In the genomic region with DNA sequence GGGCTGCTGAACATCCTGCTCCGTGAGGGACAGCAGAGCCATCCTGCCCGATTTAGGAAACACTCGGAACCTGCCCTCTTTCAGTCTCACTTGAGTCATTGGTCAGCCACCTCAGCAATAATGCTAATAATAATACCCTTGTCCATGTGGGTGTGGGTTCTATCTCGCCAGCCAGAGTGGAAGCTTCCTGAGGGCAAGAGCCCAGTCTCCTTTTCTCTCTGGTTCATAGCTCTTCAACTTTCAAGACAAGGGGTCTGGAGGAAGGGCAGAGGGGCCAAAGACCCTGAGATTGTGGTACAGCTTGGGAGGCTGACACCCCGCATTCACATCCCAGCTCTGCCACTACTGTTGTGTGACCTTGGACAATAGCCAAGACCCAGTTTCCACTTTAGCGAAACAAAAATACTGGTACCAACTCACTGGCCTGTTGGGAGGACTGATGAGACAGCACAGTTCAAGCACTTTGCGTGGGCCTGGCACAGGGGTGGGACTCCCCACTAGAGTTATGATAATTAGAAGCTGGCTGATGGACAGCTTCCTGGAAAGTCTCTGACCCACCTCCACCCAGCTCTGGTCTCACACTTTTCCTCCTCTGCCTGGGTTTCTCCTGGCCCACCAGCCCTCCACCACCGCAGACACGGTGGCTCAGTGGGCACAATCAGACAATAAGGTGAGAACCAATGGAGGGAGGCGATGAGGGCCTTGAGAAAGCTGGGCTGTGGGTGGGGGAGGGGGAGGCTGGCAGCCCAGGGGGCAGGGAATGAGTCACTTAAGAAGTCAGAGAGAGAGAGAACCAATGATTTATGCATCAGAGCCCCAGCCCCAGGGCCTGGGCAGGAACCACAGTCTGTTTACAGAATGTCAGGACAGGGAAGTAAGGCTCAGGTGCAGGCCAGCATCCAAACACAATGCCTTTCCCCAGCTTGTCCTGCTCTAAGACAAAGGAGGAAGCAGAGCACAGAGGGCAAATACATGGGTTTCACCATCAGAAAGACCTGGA, we compare ENCODE assay signal across 12 cellular contexts. TPM values are rescaled to one million over a fixed set of nuclear protein-coding genes. Genes with fewer than 3 reads are reported as not detected.
DNase-seq lines count a peak whose midpoint lies in the region; ATAC-seq and TF ChIP-seq lines count a peak whose summit lies in the region.
"Had no signal": no experiment of that assay in that cellular context is flagged by ENCODE, and none has a peak within 500 bp of the region (broad histone marks: within the 10 kb centered on the region; RNA-seq: fewer than 3 reads in every experiment).

No MANE protein-coding gene starts in this region.

- H3K36me3 ChIP-seq in adrenal gland (replicated peaks in 1 of 2) (no peaks in the 10 kb centered on the region), hepatocyte (replicated peaks; ENCODE audit: insufficient read depth, low read depth) (no peaks in the 10 kb centered on the region), upper lobe of right lung (no peaks in the 10 kb centered on the region)
- H3K36me3 ChIP-seq: BLaER1, Peyer's patch had no signal

- no peak for TF ChIP-seq POLR2A in adrenal gland (IDR thresholded peaks at IDR 0.05)

- ATAC-seq in activated CD8-positive, alpha-beta T cell treated with anti-CD3 and anti-CD28 coated beads for 36 hours, result peak; percentile 67
- ATAC-seq in activated CD8-positive, alpha-beta T cell treated with anti-CD3 and anti-CD28 coated beads, Interleukin-2, amount 10 ng/mL, durations not matched to agents 7 days and 5 days, result no peak
- ATAC-seq in upper lobe of right lung, result no peak
- ATAC-seq: activated CD8-positive, alpha-beta memory T cell treated with anti-CD3 and anti-CD28 coated beads, Interleukin-2, amount 10 ng/mL, durations not matched to agents 7 days and 5 days had no signal

- no peak overlapping the region for H3K4me2 ChIP-seq in hepatocyte
- H3K4me2 ChIP-seq: BLaER1 had no signal

- CTCF ChIA-PET in activated CD8-positive, alpha-beta T cell treated with anti-CD3 and anti-CD28 coated beads for 36 hours (lab: Charles Lee), result interaction anchor here (1.1 to 1.7 kb wide), 2 partner anchors 73 to 314 kb away, joined by 3 to 6 read pairs; no protein-coding TSS in a partner anchor
- CTCF ChIA-PET in activated CD8-positive, alpha-beta T cell treated with anti-CD3 and anti-CD28 coated beads, Interleukin-2, amount 10 ng/mL, durations not matched to agents 7 days and 5 days (lab: Charles Lee), result interaction anchor here (1.8 kb wide), 1 partner anchor 52 kb away, joined by 5 read pairs; no protein-coding TSS in a partner anchor

- POLR2A ChIA-PET in activated CD8-positive, alpha-beta T cell treated with anti-CD3 and anti-CD28 coated beads for 36 hours (lab: Charles Lee), result interaction anchor here (1.0 kb wide), 1 partner anchor 8 kb away, joined by 3 read pairs; no protein-coding TSS in a partner anchor
- POLR2A ChIA-PET in activated CD8-positive, alpha-beta T cell treated with anti-CD3 and anti-CD28 coated beads, Interleukin-2, amount 10 ng/mL, durations not matched to agents 7 days and 5 days (lab: Charles Lee), result interaction anchor here (1.5 kb wide), 1 partner anchor 29 kb away, joined by 3 read pairs; no protein-coding TSS in a partner anchor

- H3K9me3 Mint-ChIP-seq in activated CD8-positive, alpha-beta T cell treated with anti-CD3 and anti-CD28 coated beads for 36 hours, result no peaks in the 10 kb centered on the region
- no peaks in the 10 kb centered on the region for H3K9me3 Mint-ChIP-seq in activated CD8-positive, alpha-beta T cell treated with anti-CD3 and anti-CD28 coated beads, Interleukin-2, amount 10 ng/mL, durations not matched to agents 7 days and 5 days (ENCODE audit: insufficient read depth)

- H3K4me1 Mint-ChIP-seq in activated CD8-positive, alpha-beta T cell treated with anti-CD3 and anti-CD28 coated beads for 36 hours (ENCODE audit: low read depth), result peaks cover 2% of the 10 kb centered on the region
- H3K4me1 Mint-ChIP-seq in activated CD8-positive, alpha-beta T cell treated with anti-CD3 and anti-CD28 coated beads, Interleukin-2, amount 10 ng/mL, durations not matched to agents 7 days and 5 days (ENCODE audit: low read depth), result no peaks in the 10 kb centered on the region
- H3K4me1 Mint-ChIP-seq: activated CD8-positive, alpha-beta memory T cell treated with anti-CD3 and anti-CD28 coated beads, Interleukin-2, amount 10 ng/mL, durations not matched to agents 7 days and 5 days had no signal

- intact Hi-C loops in activated CD8-positive, alpha-beta T cell treated with anti-CD3 and anti-CD28 coated beads for 36 hours (cut with micrococcal nuclease), result no loop called here
- intact Hi-C loops in adrenal gland (cut with DNase I), result no loop called here
- intact Hi-C loops in upper lobe of right lung (cut with DNase I), result no loop called here

- H3K4me3 Mint-ChIP-seq in activated CD8-positive, alpha-beta T cell treated with anti-CD3 and anti-CD28 coated beads for 36 hours, result no peak overlapping the region
- no peak overlapping the region for H3K4me3 Mint-ChIP-seq in activated CD8-positive, alpha-beta T cell treated with anti-CD3 and anti-CD28 coated beads, Interleukin-2, amount 10 ng/mL, durations not matched to agents 7 days and 5 days
- H3K4me3 Mint-ChIP-seq: activated CD8-positive, alpha-beta memory T cell treated with anti-CD3 and anti-CD28 coated beads, Interleukin-2, amount 10 ng/mL, durations not matched to agents 7 days and 5 days had no signal

- H3K9me2 ChIP-seq in hepatocyte (replicated peaks; ENCODE audit: insufficient read depth), result no peaks in the 10 kb centered on the region

- H3K4me3 ChIP-seq in adrenal gland, result no peak overlapping the region
- H3K4me3 ChIP-seq in hepatocyte, result no peak overlapping the region
- no peak overlapping the region for H3K4me3 ChIP-seq in upper lobe of right lung
- H3K4me3 ChIP-seq: BLaER1, Peyer's patch had no signal

- no peaks in the 10 kb centered on the region for H4K20me1 ChIP-seq in hepatocyte (ENCODE audit: insufficient read depth, poor library complexity, severe bottlenecking)
- H4K20me1 ChIP-seq: BLaER1 had no signal

- H3K36me3 Mint-ChIP-seq in activated CD8-positive, alpha-beta T cell treated with anti-CD3 and anti-CD28 coated beads for 36 hours (ENCODE audit: low read depth), result no peaks in the 10 kb centered on the region
- no peaks in the 10 kb centered on the region for H3K36me3 Mint-ChIP-seq in activated CD8-positive, alpha-beta T cell treated with anti-CD3 and anti-CD28 coated beads, Interleukin-2, amount 10 ng/mL, durations not matched to agents 7 days and 5 days (ENCODE audit: low read depth)
- H3K36me3 Mint-ChIP-seq: activated CD8-positive, alpha-beta memory T cell treated with anti-CD3 and anti-CD28 coated beads, Interleukin-2, amount 10 ng/mL, durations not matched to agents 7 days and 5 days had no signal

- peaks cover 0 to 21% of the 10 kb centered on the region in 2 donors for H3K4me1 ChIP-seq in adrenal gland (replicated peaks in 1 of 2)
- H3K4me1 ChIP-seq in hepatocyte (ENCODE audit: insufficient read depth), result no peaks in the 10 kb centered on the region
- no peaks in the 10 kb centered on the region for H3K4me1 ChIP-seq in upper lobe of right lung
- H3K4me1 ChIP-seq: Peyer's patch had no signal

- no peaks in the 10 kb centered on the region for H3K27me3 Mint-ChIP-seq in activated CD8-positive, alpha-beta T cell treated with anti-CD3 and anti-CD28 coated beads for 36 hours
- H3K27me3 Mint-ChIP-seq in activated CD8-positive, alpha-beta T cell treated with anti-CD3 and anti-CD28 coated beads, Interleukin-2, amount 10 ng/mL, durations not matched to agents 7 days and 5 days (ENCODE audit: low read depth), result peaks cover 9% of the 10 kb centered on the region

- WGBS in adrenal gland, 4 donors, result 64 to 73% (median 69%) methylated on average over 10 of the region's 10 CpGs
- WGBS in hepatocyte (ENCODE audit: low lambda C conversion rate, missing lambda C conversion rate), result 92% methylated on average over 10 of the region's 10 CpGs

- H3K79me2 ChIP-seq in hepatocyte, result no peaks in the 10 kb centered on the region

- H2AFZ ChIP-seq in hepatocyte, result no peak overlapping the region

- H3K27ac ChIP-seq in adrenal gland (no peak overlapping the region), hepatocyte (no peak overlapping the region), upper lobe of right lung (no peak overlapping the region)
- H3K27ac ChIP-seq: BLaER1, Peyer's patch had no signal

- H3K27ac Mint-ChIP-seq in activated CD8-positive, alpha-beta T cell treated with anti-CD3 and anti-CD28 coated beads for 36 hours, result no peak overlapping the region
- H3K27ac Mint-ChIP-seq in activated CD8-positive, alpha-beta T cell treated with anti-CD3 and anti-CD28 coated beads, Interleukin-2, amount 10 ng/mL, durations not matched to agents 7 days and 5 days, result no peak overlapping the region
- H3K27ac Mint-ChIP-seq: activated CD8-positive, alpha-beta memory T cell treated with anti-CD3 and anti-CD28 coated beads, Interleukin-2, amount 10 ng/mL, durations not matched to agents 7 days and 5 days had no signal

- H3K9me3 ChIP-seq in adrenal gland (replicated peaks in 1 of 3) (no peaks in the 10 kb centered on the region), hepatocyte (ENCODE audit: low read depth) (no peaks in the 10 kb centered on the region), upper lobe of right lung (no peaks in the 10 kb centered on the region)
- H3K9me3 ChIP-seq: BLaER1, Peyer's patch had no signal

- no peak for TF ChIP-seq CTCF in activated CD8-positive, alpha-beta T cell treated with anti-CD3 and anti-CD28 coated beads for 36 hours (IDR thresholded peaks at IDR 0.05)
- TF ChIP-seq CTCF in adrenal gland (IDR thresholded peaks at IDR 0.05), result no peak
- no peak for TF ChIP-seq CTCF in hepatocyte (IDR thresholded peaks at IDR 0.05; ENCODE audit: poor library complexity)
- no peak for TF ChIP-seq CTCF in upper lobe of right lung (IDR thresholded peaks at IDR 0.05)

- H3K27me3 ChIP-seq in adrenal gland (no peaks in the 10 kb centered on the region), hepatocyte (no peaks in the 10 kb centered on the region), upper lobe of right lung (no peaks in the 10 kb centered on the region)
- H3K27me3 ChIP-seq: BLaER1, Peyer's patch had no signal

- DNase-seq in activated CD8-positive, alpha-beta T cell treated with anti-CD3 and anti-CD28 coated beads for 36 hours, result peak; percentile 41
- DNase-seq in activated CD8-positive, alpha-beta T cell treated with anti-CD3 and anti-CD28 coated beads, Interleukin-2, amount 10 ng/mL, durations not matched to agents 7 days and 5 days, result no peak
- DNase-seq in adrenal gland (peak in 5 of 7 donors; percentile 41 to 60 (median 50)), hepatocyte (ENCODE audit: low spot score) (peak; percentile 45), ureter (ENCODE audit: low spot score) (peak; percentile 77), T1000 (lab: John Stamatoyannopoulos, UW) (no peak), upper lobe of right lung (no peak)
- DNase-seq in effector CD8-positive, alpha-beta T cell (lab: John Stamatoyannopoulos, UW), result no peak
- DNase-seq: activated CD8-positive, alpha-beta memory T cell treated with anti-CD3 and anti-CD28 coated beads, Interleukin-2, amount 10 ng/mL, durations not matched to agents 7 days and 5 days; retina had no signal

RNA-seq across cellular contexts. Expression of gene FAIM2, which starts 9.6 kb away (rescaled TPM):
- total RNA-seq in activated CD8-positive, alpha-beta T cell treated with anti-CD3 and anti-CD28 coated beads for 36 hours, result under 1 TPM; 0.22 to 0.56 TPM
- total RNA-seq in activated CD8-positive, alpha-beta T cell treated with anti-CD3 and anti-CD28 coated beads, Interleukin-2, amount 10 ng/mL, durations not matched to agents 7 days and 5 days, result under 1 TPM; 0.23 to 0.55 TPM
- total RNA-seq in adrenal gland (10 to 100 TPM in 3 of 8 donors, 1 to 10 TPM in 4, under 1 TPM in 1; 0.35 to 46.1 (median 3.6) TPM), hepatocyte (1.4 and 5.0 TPM in 2 replicates), ureter (6.2 TPM), upper lobe of right lung (1.2 TPM)
- polyA plus RNA-seq in adrenal gland (10 to 100 TPM; 13.4 to 50.8 (median 45.9) TPM), hepatocyte (7.3 and 14.0 TPM in 2 replicates)

RNA-seq across cellular contexts. Expression of gene BCDIN3D, which starts 51.1 kb away (rescaled TPM):
- 1 to 10 TPM; 5.0 to 5.3 TPM for total RNA-seq in activated CD8-positive, alpha-beta T cell treated with anti-CD3 and anti-CD28 coated beads for 36 hours
- total RNA-seq in activated CD8-positive, alpha-beta T cell treated with anti-CD3 and anti-CD28 coated beads, Interleukin-2, amount 10 ng/mL, durations not matched to agents 7 days and 5 days, result 1 to 10 TPM; 7.3 to 7.4 TPM
- 1 to 10 TPM; 1.9 to 8.9 (median 4.8) TPM for total RNA-seq in adrenal gland
- polyA plus RNA-seq in adrenal gland, result 1 to 10 TPM; 2.4 to 8.1 (median 3.4) TPM
- 4.5 and 5.6 TPM in 2 replicates for total RNA-seq in hepatocyte
- polyA plus RNA-seq in hepatocyte, result 3.5 and 5.0 TPM in 2 replicates
- total RNA-seq in ureter, result 3.9 TPM
- total RNA-seq in upper lobe of right lung, result 4.9 TPM

RNA-seq across cellular contexts. Expression of gene AQP2, which starts 56.5 kb away (rescaled TPM):
- total RNA-seq in activated CD8-positive, alpha-beta T cell treated with anti-CD3 and anti-CD28 coated beads for 36 hours, result not detected
- not detected for total RNA-seq in activated CD8-positive, alpha-beta T cell treated with anti-CD3 and anti-CD28 coated beads, Interleukin-2, amount 10 ng/mL, durations not matched to agents 7 days and 5 days
- total RNA-seq in adrenal gland (10 to 100 TPM in 3 of 8 donors, 1 to 10 TPM in 2, under 1 TPM in 2, not detected in 1; 0.10 to 53.2 (median 2.4) TPM), hepatocyte (0.08 and 1.4 TPM in 2 replicates), ureter (0.70 TPM), upper lobe of right lung (not detected)
- polyA plus RNA-seq in adrenal gland (10 to 100 TPM in 1 of 3 donors, under 1 TPM in 2; 0.40 to 81.0 (median 0.61) TPM), hepatocyte (0.71 and 1.8 TPM in 2 replicates)
- total RNA-seq: activated CD8-positive, alpha-beta memory T cell treated with anti-CD3 and anti-CD28 coated beads, Interleukin-2, amount 10 ng/mL, durations not matched to agents 7 days and 5 days; Peyer's patch had no signal

Comparison
In these comparisons a context has a peak if more than half of its experiments do, and no peak if none do; other contexts are left out.
1. DNase-seq: peak in activated CD8-positive, alpha-beta T cell treated with anti-CD3 and anti-CD28 coated beads for 36 hours (single experiment), adrenal gland (5 of 7), hepatocyte (single experiment) and ureter (single experiment); none in activated CD8-positive, alpha-beta T cell treated with anti-CD3 and anti-CD28 coated beads, Interleukin-2, amount 10 ng/mL, durations not matched to agents 7 days and 5 days (single experiment), effector CD8-positive, alpha-beta T cell (single experiment), T1000 (single experiment) and upper lobe of right lung (single experiment).